In the genomic region with DNA sequence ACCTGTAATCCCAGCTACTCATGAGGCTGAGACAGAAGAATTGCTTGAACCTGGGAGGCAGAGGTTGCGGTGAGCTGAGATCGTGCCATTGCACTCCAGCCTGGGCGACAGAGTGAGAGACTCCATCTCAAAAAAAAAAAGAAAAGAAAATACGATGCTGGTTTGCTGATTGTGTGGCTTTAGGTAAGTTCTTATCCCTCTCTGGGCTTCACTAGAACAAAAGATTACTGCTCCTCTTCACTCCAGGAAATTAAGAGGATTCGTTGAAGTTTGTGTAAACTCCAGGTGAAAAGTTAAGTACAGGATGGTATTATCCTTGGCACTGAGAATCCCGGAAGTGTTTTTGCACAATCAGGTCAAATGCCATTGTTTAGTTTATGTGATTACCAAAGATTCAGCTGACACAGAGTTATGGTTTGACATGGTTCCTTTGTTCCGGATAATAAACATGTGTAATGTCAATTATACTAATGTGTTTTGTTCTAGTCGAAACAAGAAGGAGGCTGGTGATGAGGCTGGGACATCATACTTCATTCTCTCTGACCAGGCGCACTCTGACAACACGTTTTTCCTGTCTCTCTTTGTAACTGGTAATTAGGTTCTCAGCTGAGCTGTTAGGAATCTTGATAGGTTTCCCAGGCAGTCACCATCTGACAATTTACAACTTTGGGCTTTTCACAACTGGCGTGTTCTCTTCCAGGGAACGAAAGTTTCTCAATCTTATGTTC, we compare ENCODE assay signal across 13 cellular contexts. TPM values are rescaled to one million over a fixed set of nuclear protein-coding genes. Genes with fewer than 3 reads are reported as not detected.
DNase-seq lines count a peak whose midpoint lies in the region; ATAC-seq and TF ChIP-seq lines count a peak whose summit lies in the region.
"Had no signal": no experiment of that assay in that cellular context is flagged by ENCODE, and none has a peak within 500 bp of the region (broad histone marks: within the 10 kb centered on the region; RNA-seq: fewer than 3 reads in every experiment).

No MANE protein-coding gene starts in this region.

- 62% methylated on average over 12 of the region's 12 CpGs for WGBS in hepatocyte (ENCODE audit: low lambda C conversion rate, missing lambda C conversion rate)
- 49% methylated on average over 12 of the region's 12 CpGs for WGBS in upper lobe of left lung, 2 donors

- DNase-seq in RWPE2 (ENCODE audit: low spot score): no peak
- DNase-seq in hepatocyte (ENCODE audit: low spot score): no peak
- no peak for DNase-seq in upper lobe of left lung
- no peak for DNase-seq in NCI-H524 (lab: John Stamatoyannopoulos, UW)
- DNase-seq: activated CD8-positive, alpha-beta T cell treated with anti-CD3 and anti-CD28 coated beads, Interleukin-2, amount 10 ng/mL, durations not matched to agents 7 days and 5 days; left ventricle myocardium inferior; NCI-H2081 treated with DMSO at 0.1 percent for 48 hours had no signal

- no peaks in the 10 kb centered on the region for H3K9me2 ChIP-seq in hepatocyte (replicated peaks; ENCODE audit: insufficient read depth)

- TF ChIP-seq POLR2A in upper lobe of left lung (IDR thresholded peaks at IDR 0.05): no peak

- H3K9me3 ChIP-seq in RWPE2 (ENCODE audit: severe bottlenecking) (no peaks in the 10 kb centered on the region), hepatocyte (ENCODE audit: low read depth) (no peaks in the 10 kb centered on the region), skeletal muscle satellite cell (replicated peaks; ENCODE audit: low read length) (no peaks in the 10 kb centered on the region), upper lobe of left lung (no peaks in the 10 kb centered on the region)
- H3K9me3 ChIP-seq: esophagus muscularis mucosa, left ventricle myocardium inferior had no signal

- no peak for TF ChIP-seq EP300 in Ishikawa (IDR thresholded peaks at IDR 0.05; ENCODE audit: borderline replicate concordance)
- no peak for TF ChIP-seq EP300 in upper lobe of left lung (IDR thresholded peaks at IDR 0.05)

- TF ChIP-seq CTCF in RWPE2 (IDR thresholded peaks at IDR 0.05; ENCODE audit: poor library complexity, severe bottlenecking): no peak
- no peak for TF ChIP-seq CTCF in hepatocyte (IDR thresholded peaks at IDR 0.05; ENCODE audit: poor library complexity)
- no peak for TF ChIP-seq CTCF in upper lobe of left lung (IDR thresholded peaks at IDR 0.05)

- no peak overlapping the region for H3K9ac ChIP-seq in skeletal muscle satellite cell (ENCODE audit: low read depth, low read length)

- H3K36me3 ChIP-seq in RWPE2 (ENCODE audit: low read depth): no peaks in the 10 kb centered on the region
- H3K36me3 ChIP-seq in hepatocyte (replicated peaks; ENCODE audit: insufficient read depth, low read depth): no peaks in the 10 kb centered on the region
- H3K36me3 ChIP-seq in skeletal muscle satellite cell (ENCODE audit: insufficient read depth, low read length): no peaks in the 10 kb centered on the region
- H3K36me3 ChIP-seq in upper lobe of left lung: no peaks in the 10 kb centered on the region
- H3K36me3 ChIP-seq: esophagus muscularis mucosa, left ventricle myocardium inferior had no signal

- H3K4me2 ChIP-seq in hepatocyte (peak overlapping the region; percentile 11), skeletal muscle satellite cell (ENCODE audit: low read length) (peak overlapping the region; percentile 39)

- H3K4me1 ChIP-seq in RWPE2 (ENCODE audit: insufficient read depth, poor library complexity, severe bottlenecking) (no peaks in the 10 kb centered on the region), hepatocyte (ENCODE audit: insufficient read depth) (no peaks in the 10 kb centered on the region), skeletal muscle satellite cell (ENCODE audit: control insufficient read depth, insufficient read depth, low read length) (peaks cover 23% of the 10 kb centered on the region), upper lobe of left lung (peaks cover 3 to 9% (median 8%) of the 10 kb centered on the region in 4 donors)

- ATAC-seq in RWPE2 (ENCODE audit: low read depth) (peak; percentile 49; the same call in 2 of the 3 replicates), GM18498 (IDR thresholded peaks at IDR 0.05; ENCODE audit: unreplicated experiment) (no peak), upper lobe of left lung (ENCODE audit: low FRiP score in 2 of 2) (no peak), GM19395 (IDR thresholded peaks at IDR 0.05; ENCODE audit: unreplicated experiment) (no peak)
- ATAC-seq: activated CD8-positive, alpha-beta T cell treated with anti-CD3 and anti-CD28 coated beads, Interleukin-2, amount 10 ng/mL, durations not matched to agents 7 days and 5 days had no signal

- no peak for TF ChIP-seq RAD21 in Ishikawa (IDR thresholded peaks at IDR 0.05; ENCODE audit: low read depth)

- no peaks in the 10 kb centered on the region for H3K79me2 ChIP-seq in hepatocyte

- no peak overlapping the region for H3K27ac ChIP-seq in RWPE2 (ENCODE audit: poor library complexity, severe bottlenecking)
- H3K27ac ChIP-seq in hepatocyte: no peak overlapping the region
- H3K27ac ChIP-seq in upper lobe of left lung: no peak overlapping the region
- H3K27ac ChIP-seq: esophagus muscularis mucosa, left ventricle myocardium inferior, SK-N-MC had no signal

- H4K20me1 ChIP-seq in hepatocyte (ENCODE audit: insufficient read depth, poor library complexity, severe bottlenecking): no peaks in the 10 kb centered on the region

- H3K4me3 ChIP-seq in RWPE2 (ENCODE audit: severe bottlenecking): no peak overlapping the region
- H3K4me3 ChIP-seq in hepatocyte: no peak overlapping the region
- H3K4me3 ChIP-seq in skeletal muscle satellite cell (ENCODE audit: low read length): no peak overlapping the region
- no peak overlapping the region for H3K4me3 ChIP-seq in upper lobe of left lung
- H3K4me3 ChIP-seq: esophagus muscularis mucosa, left ventricle myocardium inferior, SK-N-MC had no signal

- no peak overlapping the region for H2AFZ ChIP-seq in hepatocyte

- no peaks in the 10 kb centered on the region for H3K27me3 ChIP-seq in RWPE2 (ENCODE audit: insufficient read depth, poor library complexity, severe bottlenecking)
- no peaks in the 10 kb centered on the region for H3K27me3 ChIP-seq in hepatocyte
- H3K27me3 ChIP-seq in skeletal muscle satellite cell (ENCODE audit: control insufficient read depth, insufficient read depth, low read length): no peaks in the 10 kb centered on the region
- no peaks in the 10 kb centered on the region for H3K27me3 ChIP-seq in upper lobe of left lung
- H3K27me3 ChIP-seq: esophagus muscularis mucosa had no signal

TF ChIP-seq in Ishikawa, 13 proteins besides CTCF, POLR2A, EP300 and RAD21:
- TF ChIP-seq TEAD4 (IDR thresholded peaks at IDR 0.05): no peak
- TF ChIP-seq FOXM1 (IDR thresholded peaks at IDR 0.05; ENCODE audit: borderline replicate concordance, low read depth): no peak
- TF ChIP-seq CREB1 (IDR thresholded peaks at IDR 0.05; ENCODE audit: low read depth): no peak
- 0 out of 2 replicates have a peak, but pooled peaks have one; percentile 15 for TF ChIP-seq CEBPB (IDR thresholded peaks at IDR 0.05)
- no peak for TF ChIP-seq REST (IDR thresholded peaks at IDR 0.05; ENCODE audit: low read depth)

RNA-seq across cellular contexts. Expression of gene TAOK1, which starts 10.9 kb away (rescaled TPM):
- 46.1 and 51.7 TPM in 2 replicates for total RNA-seq in hepatocyte
- polyA plus RNA-seq in hepatocyte: 5.2 and 5.3 TPM in 2 replicates
- 38.3 and 38.7 TPM in 2 replicates for total RNA-seq in skeletal muscle satellite cell (2012; rRNA removed)
- 100 to 1,000 TPM in 1 of 6 donors, 10 to 100 TPM in 5; 43.0 to 100 (median 59.3) TPM for total RNA-seq in upper lobe of left lung
